In genomic region chr20:10790013-10790412, GRCh38 we compare ENCODE assay signal across 23 cellular contexts.
DNase-seq lines count a peak whose midpoint lies in the region; ATAC-seq and TF ChIP-seq lines count a peak whose summit lies in the region.
"Had no signal": no experiment of that assay in that cellular context is flagged by ENCODE, and none has a peak within 500 bp of the region (broad histone marks: within the 10 kb centered on the region; RNA-seq: fewer than 3 reads in every experiment).

No MANE protein-coding gene starts in this region.

- no peaks in the 10 kb centered on the region for H3K9me3 ChIP-seq in mucosa of descending colon
- H3K9me3 ChIP-seq: heart right ventricle, ovary, SJSA1, thyroid gland had no signal

- TF ChIP-seq CTCF in WTC11 (IDR thresholded peaks at IDR 0.05) (no peak), mucosa of descending colon (IDR thresholded peaks at IDR 0.05) (no peak)

- no peaks in the 10 kb centered on the region; the same call in 1 of the 2 replicates for H3K27me3 Mint-ChIP-seq in WTC11 (ENCODE audit: low read depth)

- peaks cover 44% of the 10 kb centered on the region for H3K4me1 Mint-ChIP-seq in WTC11
- H3K4me1 Mint-ChIP-seq: activated B cell treated with CpG ODN at 0.5 μM for 24 hours; CD8-positive, alpha-beta memory T cell had no signal

- H3K4me3 Mint-ChIP-seq in WTC11, result no peak overlapping the region
- H3K4me3 Mint-ChIP-seq: activated B cell treated with CpG ODN at 0.5 μM for 24 hours; activated CD8-positive, alpha-beta T cell treated with anti-CD3 and anti-CD28 coated beads, Interleukin-2, amount 10 ng/mL, durations not matched to agents 7 days and 5 days; activated T-cell treated with anti-CD3 and anti-CD28 coated beads, Interleukin-2, amount 50 U/mL, for 4 hours; CD8-positive, alpha-beta memory T cell; endodermal cell; HFFc6; immature natural killer cell; T-helper 2 cell treated with Interferon-gamma antibody and Interleukin-4, amounts not matched to agents 5 μg/mL and 100 μg/mL, for 36 hours had no signal

- H3K36me3 ChIP-seq in mucosa of descending colon (ENCODE audit: low read depth), result no peaks in the 10 kb centered on the region
- H3K36me3 ChIP-seq: heart right ventricle, ovary, SJSA1, thyroid gland had no signal

- no peak overlapping the region for H3K4me3 ChIP-seq in mucosa of descending colon
- H3K4me3 ChIP-seq: heart right ventricle, lung, ovary, SJSA1, thyroid gland had no signal

- no peaks in the 10 kb centered on the region for H3K4me1 ChIP-seq in mucosa of descending colon (ENCODE audit: low read depth)
- H3K4me1 ChIP-seq: SJSA1, thyroid gland had no signal

- peaks cover 4% of the 10 kb centered on the region; the same call in 1 of the 2 replicates for H3K9me3 Mint-ChIP-seq in WTC11
- H3K9me3 Mint-ChIP-seq: activated B cell treated with CpG ODN at 0.5 μM for 24 hours; activated T-cell treated with anti-CD3 and anti-CD28 coated beads, Interleukin-2, amount 50 U/mL, for 4 hours; endodermal cell; HFFc6; T-helper 2 cell treated with Interferon-gamma antibody and Interleukin-4, amounts not matched to agents 5 μg/mL and 100 μg/mL, for 36 hours had no signal

- DNase-seq in GF-D8 (lab: John Stamatoyannopoulos, UW) (peak; percentile 9), NCI-H146 (lab: John Stamatoyannopoulos, UW) (peak; percentile 63), WTC11 (ENCODE audit: low spot score) (no peak), mucosa of descending colon (peak in 2 of 3 donors; percentile 24 to 42), Right ventricle myocardium inferior (ENCODE audit: missing footprints) (no peak), Kasumi-1 (lab: John Stamatoyannopoulos, UW) (no peak)
- DNase-seq: activated B cell treated with CpG ODN at 0.5 μM for 24 hours; activated CD8-positive, alpha-beta T cell treated with anti-CD3 and anti-CD28 coated beads, Interleukin-2, amount 10 ng/mL, durations not matched to agents 7 days and 5 days; activated T-cell treated with anti-CD3 and anti-CD28 coated beads, Interleukin-2, amount 50 U/mL, for 4 hours; CD8-positive, alpha-beta memory T cell; endodermal cell; heart right ventricle; HFFc6; immature natural killer cell; NCI-H1105 treated with DMSO at 0.1 percent for 48 hours; ovary; stimulated activated naive CD4-positive, alpha-beta T cell; thyroid gland had no signal

- no peaks in the 10 kb centered on the region for H3K36me3 Mint-ChIP-seq in WTC11
- H3K36me3 Mint-ChIP-seq: activated naive CD4-positive, alpha-beta T cell treated with anti-CD3 and anti-CD28 coated beads, Interleukin-2, amount 50 U/mL, for 72 hours; CD8-positive, alpha-beta memory T cell; immature natural killer cell had no signal

- CTCF ChIA-PET in WTC11 (lab: Charles Lee), result no interaction called here

- no peak overlapping the region for H3K27ac Mint-ChIP-seq in WTC11
- H3K27ac Mint-ChIP-seq: activated B cell treated with CpG ODN at 0.5 μM for 24 hours; activated CD8-positive, alpha-beta T cell treated with anti-CD3 and anti-CD28 coated beads, Interleukin-2, amount 10 ng/mL, durations not matched to agents 7 days and 5 days; activated naive CD4-positive, alpha-beta T cell treated with anti-CD3 and anti-CD28 coated beads, Interleukin-2, amount 50 U/mL, for 72 hours; CD8-positive, alpha-beta memory T cell; endodermal cell; HFFc6; immature natural killer cell; T-helper 2 cell treated with Interferon-gamma antibody and Interleukin-4, amounts not matched to agents 5 μg/mL and 100 μg/mL, for 36 hours had no signal

- ATAC-seq in WTC11 (peak; percentile 11; the same call in 1 of the 2 replicates), mucosa of descending colon (peak; percentile 81), Right ventricle myocardium inferior (no peak), HG03457 (IDR thresholded peaks at IDR 0.05; ENCODE audit: unreplicated experiment) (no peak)
- ATAC-seq: activated CD8-positive, alpha-beta T cell treated with anti-CD3 and anti-CD28 coated beads, Interleukin-2, amount 10 ng/mL, durations not matched to agents 7 days and 5 days; activated naive CD4-positive, alpha-beta T cell treated with anti-CD3 and anti-CD28 coated beads, Interleukin-2, amount 50 U/mL, for 72 hours; activated T-cell treated with anti-CD3 and anti-CD28 coated beads, Interleukin-2, amount 50 U/mL, for 4 hours; heart right ventricle had no signal

- intact Hi-C loops in mucosa of descending colon (cut with DNase I, micrococcal nuclease), result no loop called here
- intact Hi-C loops in Right ventricle myocardium inferior (cut with DNase I), result no loop called here

- POLR2A ChIA-PET in WTC11 (lab: Charles Lee), result no interaction called here

TF ChIP-seq in WTC11, 78 proteins besides CTCF, POLR2A, EP300 and RAD21:
- peak; percentile 79; the same call in 1 of the 2 replicates for TF ChIP-seq GABPB1 (CRISPR knock-in tag; IDR thresholded peaks at IDR 0.05)
- TF ChIP-seq NR3C1 (CRISPR knock-in tag; conservative IDR thresholded peaks at IDR 0.05; ENCODE audit: low read depth), result no peak

Comparison
In these comparisons a context has a peak if more than half of its experiments do, and no peak if none do; other contexts are left out.
1. DNase-seq: peak in GF-D8 (single experiment), NCI-H146 (single experiment) and mucosa of descending colon (2 of 3); none in WTC11 (single experiment), Right ventricle myocardium inferior (single experiment) and Kasumi-1 (0 of 2).
2. ATAC-seq: peak in WTC11 (single experiment) and mucosa of descending colon (single experiment); none in Right ventricle myocardium inferior (single experiment) and HG03457 (single experiment).